ENCODE assay signal across 10 cellular contexts in genomic region chr9:18393340-18394130, GRCh38.
DNase-seq lines count a peak whose midpoint lies in the region; ATAC-seq, FAIRE-seq and TF ChIP-seq lines count a peak whose summit lies in the region.
"Had no signal": no experiment of that assay in that cellular context is flagged by ENCODE, and none has a peak within 500 bp of the region (broad histone marks: within the 10 kb centered on the region; RNA-seq: fewer than 3 reads in every experiment).

No MANE protein-coding gene starts in this region.

- peak overlapping the region; percentile 12 for H3K27ac Mint-ChIP-seq in activated T-cell treated with anti-CD3 and anti-CD28 coated beads, Interleukin-2, amount 50 U/mL, for 72 hours
- H3K27ac Mint-ChIP-seq in activated CD4-positive, alpha-beta memory T cell treated with anti-CD3 and anti-CD28 coated beads for 36 hours: no peak overlapping the region
- H3K27ac Mint-ChIP-seq: memory B cell had no signal

- no peak for TF ChIP-seq POLR2A in GM12892 (IDR thresholded peaks at IDR 0.05; ENCODE audit: low read depth, low read length)

- CTCF ChIA-PET in activated CD4-positive, alpha-beta memory T cell treated with anti-CD3 and anti-CD28 coated beads for 36 hours (lab: Charles Lee): no interaction called here

- no peaks in the 10 kb centered on the region for H3K36me3 Mint-ChIP-seq in activated T-cell treated with anti-CD3 and anti-CD28 coated beads, Interleukin-2, amount 50 U/mL, for 72 hours (ENCODE audit: insufficient read depth in 2 of 2)
- H3K36me3 Mint-ChIP-seq in activated CD4-positive, alpha-beta memory T cell treated with anti-CD3 and anti-CD28 coated beads for 36 hours: no peaks in the 10 kb centered on the region
- H3K36me3 Mint-ChIP-seq: memory B cell had no signal

- POLR2A ChIA-PET in activated CD4-positive, alpha-beta memory T cell treated with anti-CD3 and anti-CD28 coated beads for 36 hours (lab: Charles Lee): no interaction called here

- DNase-seq in activated T-cell treated with anti-CD3 and anti-CD28 coated beads, Interleukin-2, amount 50 U/mL, for 72 hours: no peak
- DNase-seq in activated T-cell treated with anti-CD3 and anti-CD28 coated beads, Interleukin-2, amount 50 U/mL, for 48 hours: no peak
- DNase-seq in RCC 7860 (ENCODE audit: low spot score): peak; percentile 98
- DNase-seq in foreskin melanocyte: peak; percentile 74
- peak; percentile 97 for DNase-seq in skeletal muscle cell (ENCODE audit: low read depth)
- no peak for DNase-seq in D721Med (ENCODE audit: insufficient read length, low spot score)
- DNase-seq in GM12892 (ENCODE audit: insufficient read length): no peak
- DNase-seq in activated CD4-positive, alpha-beta memory T cell treated with anti-CD3 and anti-CD28 coated beads for 36 hours: no peak

- no peak overlapping the region for H3K4me3 Mint-ChIP-seq in activated T-cell treated with anti-CD3 and anti-CD28 coated beads, Interleukin-2, amount 50 U/mL, for 72 hours
- H3K4me3 Mint-ChIP-seq in activated CD4-positive, alpha-beta memory T cell treated with anti-CD3 and anti-CD28 coated beads for 36 hours: no peak overlapping the region
- H3K4me3 Mint-ChIP-seq: memory B cell had no signal

- no peaks in the 10 kb centered on the region for H3K9me3 Mint-ChIP-seq in activated T-cell treated with anti-CD3 and anti-CD28 coated beads, Interleukin-2, amount 50 U/mL, for 72 hours
- no peaks in the 10 kb centered on the region for H3K9me3 Mint-ChIP-seq in activated CD4-positive, alpha-beta memory T cell treated with anti-CD3 and anti-CD28 coated beads for 36 hours
- H3K9me3 Mint-ChIP-seq: memory B cell had no signal

- intact Hi-C loops in activated CD4-positive, alpha-beta memory T cell treated with anti-CD3 and anti-CD28 coated beads for 36 hours (cut with micrococcal nuclease): no loop called here

- H3K4me1 Mint-ChIP-seq in activated T-cell treated with anti-CD3 and anti-CD28 coated beads, Interleukin-2, amount 50 U/mL, for 72 hours (ENCODE audit: low read depth): no peaks in the 10 kb centered on the region
- H3K4me1 Mint-ChIP-seq in activated CD4-positive, alpha-beta memory T cell treated with anti-CD3 and anti-CD28 coated beads for 36 hours (ENCODE audit: low read depth): no peaks in the 10 kb centered on the region
- H3K4me1 Mint-ChIP-seq: memory B cell had no signal

- no peaks in the 10 kb centered on the region for H3K27me3 Mint-ChIP-seq in activated T-cell treated with anti-CD3 and anti-CD28 coated beads, Interleukin-2, amount 50 U/mL, for 72 hours (ENCODE audit: low read depth)
- H3K27me3 Mint-ChIP-seq in activated CD4-positive, alpha-beta memory T cell treated with anti-CD3 and anti-CD28 coated beads for 36 hours: no peaks in the 10 kb centered on the region
- H3K27me3 Mint-ChIP-seq: memory B cell had no signal

- ATAC-seq in activated T-cell treated with anti-CD3 and anti-CD28 coated beads, Interleukin-2, amount 50 U/mL, for 72 hours (replicated peaks in 1 of 2): no peak

- FAIRE-seq in RCC 7860 (lab: Jason Lieb, UNC) (peak; percentile 97), D721Med (lab: Jason Lieb, UNC) (no peak), GM12892 (lab: Jason Lieb, UNC) (no peak)

- no peak for TF ChIP-seq CTCF in D721Med (IDR thresholded peaks at IDR 0.05; ENCODE audit: insufficient read depth, missing control alignments)

- no peak overlapping the region for H3K4me3 ChIP-seq in skeletal muscle cell (ENCODE audit: low read depth, low read length)
- H3K4me3 ChIP-seq: BLaER1 treated with 17β-estradiol and CSF1 and Interleukin-3, amounts not matched to agents 10 nM and 100 nM had no signal

Comparison
In these comparisons a context has a peak if more than half of its experiments do, and no peak if none do; other contexts are left out.
1. DNase-seq: peak in RCC 7860 (single experiment), foreskin melanocyte (single experiment) and skeletal muscle cell (single experiment); none in activated T-cell treated with anti-CD3 and anti-CD28 coated beads, Interleukin-2, amount 50 U/mL, for 72 hours (0 of 2), activated T-cell treated with anti-CD3 and anti-CD28 coated beads, Interleukin-2, amount 50 U/mL, for 48 hours (0 of 2), D721Med (single experiment), GM12892 (single experiment) and activated CD4-positive, alpha-beta memory T cell treated with anti-CD3 and anti-CD28 coated beads for 36 hours (single experiment).